Comparison of ENCODE assay signal across 1 cellular context in genomic region chr1:36155560-36156328, GRCh38.
TF ChIP-seq lines count a peak whose summit lies in the region.

Gene MAP7D1, plus strand, starts transcription at chr1:36156160. Its CDS starts 258 bp downstream, at chr1:36156418.

TF ChIP-seq in K562, 482 proteins besides CTCF, POLR2A, EP300 and RAD21 (continued from another document and continues in another):
- peak; percentile 18; the same call in 1 of the 2 replicates for TF ChIP-seq ETS1 (conservative IDR thresholded peaks at IDR 0.05; ENCODE audit: control insufficient read depth, low read depth, low read length)
- TF ChIP-seq PTBP1 (IDR thresholded peaks at IDR 0.05; ENCODE audit: low read depth, low read length), result no peak
- TF ChIP-seq E2F3 (CRISPR knock-in tag; IDR thresholded peaks at IDR 0.05), result no peak
- TF ChIP-seq SRSF9 (IDR thresholded peaks at IDR 0.05; ENCODE audit: borderline replicate concordance, low read depth, low read length), result no peak
- TF ChIP-seq ZNF740 (CRISPR knock-in tag; IDR thresholded peaks at IDR 0.05), result peak; percentile 75
- TF ChIP-seq ZNF740 (tag; IDR thresholded peaks at IDR 0.05), result peak in 1 of 2 experiments; percentile 84; a peak in 2 of 4 replicates
- TF ChIP-seq THRB (CRISPR knock-in tag; conservative IDR thresholded peaks at IDR 0.05), result no peak; the same call in 1 of the 2 replicates
- no peak; the same call in 1 of the 2 replicates for TF ChIP-seq TCF15 (CRISPR knock-in tag; IDR thresholded peaks at IDR 0.05)
- TF ChIP-seq ZNF449 (CRISPR knock-in tag; IDR thresholded peaks at IDR 0.05), result peak; percentile 88; the same call in 1 of the 2 replicates
- no peak for TF ChIP-seq CHD2 (IDR thresholded peaks at IDR 0.05; ENCODE audit: low read depth, low read length)
- no peak for TF ChIP-seq ZNF507 (tag; conservative IDR thresholded peaks at IDR 0.05)
- TF ChIP-seq ZNF586 (CRISPR knock-in tag; conservative IDR thresholded peaks at IDR 0.05), result no peak
- peak; percentile 98 for TF ChIP-seq ZBTB7A (IDR thresholded peaks at IDR 0.05; ENCODE audit: borderline replicate concordance, control insufficient read depth, low read depth, low read length)
- no peak for TF ChIP-seq CBX2 (IDR thresholded peaks at IDR 0.05; ENCODE audit: insufficient read depth, low read length, poor library complexity, severe bottlenecking)
- TF ChIP-seq FIP1L1 (IDR thresholded peaks at IDR 0.05; ENCODE audit: low read depth, low read length, poor library complexity, severe bottlenecking), result no peak
- TF ChIP-seq NCOA4 (IDR thresholded peaks at IDR 0.05; ENCODE audit: partially characterized antibody), result no peak
- TF ChIP-seq KDM1A (IDR thresholded peaks at IDR 0.05), result no peak
- TF ChIP-seq SNAPC5 (CRISPR knock-in tag; IDR thresholded peaks at IDR 0.05), result no peak
- TF ChIP-seq ZNF589 (CRISPR knock-in tag; IDR thresholded peaks at IDR 0.05; ENCODE audit: low read depth), result no peak
- no peak for TF ChIP-seq PATZ1 (CRISPR knock-in tag; IDR thresholded peaks at IDR 0.05; ENCODE audit: borderline replicate concordance)
- no peak for TF ChIP-seq GATA2 (CRISPR knock-in tag; IDR thresholded peaks at IDR 0.05)
- TF ChIP-seq CEBPB (tag; IDR thresholded peaks at IDR 0.05), result no peak
- TF ChIP-seq RB1 (IDR thresholded peaks at IDR 0.05; ENCODE audit: low read depth), result peak; percentile 57; the same call in 1 of the 2 replicates
- no peak for TF ChIP-seq KAT2B (IDR thresholded peaks at IDR 0.05; ENCODE audit: low read depth, low read length)
- peak; percentile 52 for TF ChIP-seq EP400 (IDR thresholded peaks at IDR 0.05)
- no peak for TF ChIP-seq ZNF717 (CRISPR knock-in tag; IDR thresholded peaks at IDR 0.05)
- no peak for TF ChIP-seq HLTF (IDR thresholded peaks at IDR 0.05)
- TF ChIP-seq C11orf30 (IDR thresholded peaks at IDR 0.05; ENCODE audit: low read depth), result no peak
- peak; percentile 76 to 85 for TF ChIP-seq MAZ (CRISPR knock-in tag; conservative IDR thresholded peaks at IDR 0.05 in 1 of 2, IDR thresholded peaks at IDR 0.05 in 1 of 2)
- no peak for TF ChIP-seq GABPB2 (CRISPR knock-in tag; conservative IDR thresholded peaks at IDR 0.05)
- peak; percentile 96 for TF ChIP-seq DPF2 (IDR thresholded peaks at IDR 0.05)
- TF ChIP-seq ZNF75A (CRISPR knock-in tag; IDR thresholded peaks at IDR 0.05), result no peak
- no peak for TF ChIP-seq SMAD3 (CRISPR knock-in tag; conservative IDR thresholded peaks at IDR 0.05)
- no peak for TF ChIP-seq NUFIP1 (IDR thresholded peaks at IDR 0.05; ENCODE audit: partially characterized antibody)
- no peak for TF ChIP-seq HMG20B (CRISPR knock-in tag; IDR thresholded peaks at IDR 0.05)
- TF ChIP-seq ZSCAN32 (CRISPR knock-in tag; IDR thresholded peaks at IDR 0.05), result no peak
- no peak for TF ChIP-seq ETV1 (tag; conservative IDR thresholded peaks at IDR 0.05; ENCODE audit: low read depth)
- TF ChIP-seq MITF (IDR thresholded peaks at IDR 0.05), result no peak
- no peak for TF ChIP-seq ZNF609 (CRISPR knock-in tag; IDR thresholded peaks at IDR 0.05; ENCODE audit: borderline replicate concordance)
- no peak for TF ChIP-seq RBM34 (IDR thresholded peaks at IDR 0.05; ENCODE audit: borderline replicate concordance, insufficient read depth, low read length)
- TF ChIP-seq CREM (IDR thresholded peaks at IDR 0.05; ENCODE audit: low read depth), result no peak
- TF ChIP-seq E2F4 (CRISPR knock-in tag; IDR thresholded peaks at IDR 0.05; ENCODE audit: low read depth), result no peak
- TF ChIP-seq RCOR1 (IDR thresholded peaks at IDR 0.05; ENCODE audit: borderline replicate concordance in 1 of 2, low read depth in 2 of 2, low read length in 2 of 2), result no peak
- no peak; a peak in 1 of 4 replicates for TF ChIP-seq ZMIZ1 (IDR thresholded peaks at IDR 0.05; ENCODE audit: low read depth in 2 of 2, low read length in 2 of 2)
